20 cellular contexts compared by ENCODE assay signal in the genomic region with DNA sequence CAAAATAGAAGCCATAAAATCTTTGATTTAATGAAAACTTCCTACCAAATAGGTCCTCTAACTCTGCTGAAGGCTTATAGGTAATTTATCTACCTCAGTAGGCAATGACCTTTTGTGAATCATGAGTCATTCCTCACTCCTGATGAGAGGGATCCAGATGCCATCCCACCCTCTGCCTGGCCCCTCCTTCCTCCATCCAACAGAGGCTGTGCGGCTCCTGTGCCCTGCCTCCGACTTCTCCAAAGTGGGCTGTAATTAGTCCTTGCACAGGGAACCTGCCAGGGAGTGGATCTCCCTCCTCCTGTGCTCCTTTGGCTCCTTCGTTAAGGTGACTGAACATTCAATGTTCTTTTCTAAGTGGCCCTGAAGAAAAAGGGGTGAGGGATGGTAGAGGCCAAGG.
A peak's percentile ranks its signal among the peaks of the same experiment; 100 is the strongest.
DNase-seq lines count a peak whose midpoint lies in the region; ATAC-seq and TF ChIP-seq lines count a peak whose summit lies in the region.
"Had no signal": no experiment of that assay in that cellular context is flagged by ENCODE, and none has a peak within 500 bp of the region (broad histone marks: within the 10 kb centered on the region; RNA-seq: fewer than 3 reads in every experiment).

No MANE protein-coding gene starts in this region.

- no peak overlapping the region for H3K4me3 Mint-ChIP-seq in nephron progenitor cell
- no peak overlapping the region for H3K4me3 Mint-ChIP-seq in activated T-helper 1 cell treated with anti-CD3 and anti-CD28 coated beads, Interleukin-12 subunit alpha, Interleukin-12 subunit beta, Interleukin-2, Interleukin-4 antibody, amounts not matched to agents 30 ng/mL and 10 ng/mL and 1 ng/mL, durations not matched to agents 14 hours and 24 hours and 36 hours
- H3K4me3 Mint-ChIP-seq in activated T-cell treated with anti-CD3 and anti-CD28 coated beads, Interleukin-2, amount 50 U/mL, for 4 hours = no peak overlapping the region
- H3K4me3 Mint-ChIP-seq in Caco-2 (ENCODE audit: unreplicated experiment) = no peak overlapping the region
- H3K4me3 Mint-ChIP-seq: activated naive CD4-positive, alpha-beta T cell treated with anti-CD3 and anti-CD28 coated beads, Interleukin-2, amount 50 U/mL, for 24 hours; brain; neural crest cell had no signal

- DNase-seq in NCI-H1417 (lab: John Stamatoyannopoulos, UW) (peak in 2 of 3 experiments; percentile 19 to 81), NCI-H1417 treated with DMSO at 0.1 percent for 48 hours (lab: John Stamatoyannopoulos, UW) (no peak), NCI-H187 treated with DMSO at 0.1 percent for 48 hours (lab: John Stamatoyannopoulos, UW) (peak; percentile 44), nephron progenitor cell (peak; percentile 26), Caco-2 (no peak)
- DNase-seq in activated T-helper 1 cell treated with anti-CD3 and anti-CD28 coated beads, Interleukin-12 subunit alpha, Interleukin-12 subunit beta, Interleukin-2, Interleukin-4 antibody, amounts not matched to agents 30 ng/mL and 10 ng/mL and 1 ng/mL, durations not matched to agents 14 hours and 24 hours and 36 hours (ENCODE audit: low spot score) = no peak
- DNase-seq in activated T-cell treated with anti-CD3 and anti-CD28 coated beads, Interleukin-2, amount 50 U/mL, for 4 hours = no peak
- DNase-seq: activated CD4-positive, alpha-beta T cell treated with anti-CD3 and anti-CD28 coated beads, Interleukin-2, amount 50 U/mL, for 4 hours; activated T-cell treated with anti-CD3 and anti-CD28 coated beads, Interleukin-2, amount 50 U/mL, for 1 hour; DMS79 treated with DMSO at 0.1 percent for 48 hours; KBM-7; PC-3; spleen; thyroid gland had no signal

- H3K4me3 ChIP-seq in Caco-2 (ENCODE audit: low read depth, low read length) = no peak overlapping the region
- H3K4me3 ChIP-seq: BLaER1 treated with 17β-estradiol and CSF1 and Interleukin-3, amounts not matched to agents 10 nM and 100 nM; spleen; thyroid gland had no signal

- no peak for ATAC-seq in activated T-cell treated with anti-CD3 and anti-CD28 coated beads, Interleukin-2, amount 50 U/mL, for 4 hours
- ATAC-seq: esophagus mucosa, PC-3 had no signal

- no peaks in the 10 kb centered on the region for H3K36me3 ChIP-seq in Caco-2 (ENCODE audit: control insufficient read depth, insufficient read depth, low read length)
- H3K36me3 ChIP-seq: thyroid gland had no signal

- CTCF ChIA-PET in Caco-2 (lab: Charles Lee) = no interaction called here

- H3K27ac ChIP-seq in angular gyrus (ENCODE audit: low read depth, low read length) = peak overlapping the region; percentile 77
- H3K27ac ChIP-seq: BLaER1 treated with 17β-estradiol and CSF1 and Interleukin-3, amounts not matched to agents 10 nM and 100 nM; spleen; thyroid gland had no signal

- intact Hi-C loops in activated T-helper 1 cell treated with anti-CD3 and anti-CD28 coated beads, Interleukin-12 subunit alpha, Interleukin-12 subunit beta, Interleukin-2, Interleukin-4 antibody, amounts not matched to agents 30 ng/mL and 10 ng/mL and 1 ng/mL, durations not matched to agents 14 hours and 24 hours and 36 hours (cut with micrococcal nuclease) = no loop called here
- intact Hi-C loops in Caco-2 (cut with micrococcal nuclease; ENCODE audit: unreplicated experiment) = no loop called here

- H3K36me3 Mint-ChIP-seq in nephron progenitor cell (ENCODE audit: low read depth) (no peaks in the 10 kb centered on the region), Caco-2 (ENCODE audit: insufficient read depth, unreplicated experiment) (peaks cover 17% of the 10 kb centered on the region)
- no peaks in the 10 kb centered on the region for H3K36me3 Mint-ChIP-seq in activated T-helper 1 cell treated with anti-CD3 and anti-CD28 coated beads, Interleukin-12 subunit alpha, Interleukin-12 subunit beta, Interleukin-2, Interleukin-4 antibody, amounts not matched to agents 30 ng/mL and 10 ng/mL and 1 ng/mL, durations not matched to agents 14 hours and 24 hours and 36 hours (ENCODE audit: low read depth)
- peaks cover 3% of the 10 kb centered on the region for H3K36me3 Mint-ChIP-seq in activated T-cell treated with anti-CD3 and anti-CD28 coated beads, Interleukin-2, amount 50 U/mL, for 4 hours (ENCODE audit: insufficient read depth)
- H3K36me3 Mint-ChIP-seq: brain had no signal

- no TSS peak for BruUV-seq in Caco-2 (replicated peaks; lab: Mats Ljungman, UMichigan)

- no peak for TF ChIP-seq CTCF in nephron progenitor cell (IDR thresholded peaks at IDR 0.05)
- no peak for TF ChIP-seq CTCF in Caco-2 (IDR thresholded peaks at IDR 0.05; ENCODE audit: insufficient read depth in 1 of 2, low read depth in 1 of 2, low read length in 1 of 2, severe bottlenecking in 1 of 2, unreplicated experiment in 1 of 2)

- no peaks in the 10 kb centered on the region for H3K27me3 ChIP-seq in Caco-2 (replicated peaks; ENCODE audit: control insufficient read depth, insufficient read depth, low read length)
- H3K27me3 ChIP-seq: BLaER1 treated with 17β-estradiol and CSF1 and Interleukin-3, amounts not matched to agents 10 nM and 100 nM; spleen; thyroid gland had no signal

- H3K4me1 Mint-ChIP-seq in nephron progenitor cell = peaks cover 79% of the 10 kb centered on the region
- H3K4me1 Mint-ChIP-seq in activated T-helper 1 cell treated with anti-CD3 and anti-CD28 coated beads, Interleukin-12 subunit alpha, Interleukin-12 subunit beta, Interleukin-2, Interleukin-4 antibody, amounts not matched to agents 30 ng/mL and 10 ng/mL and 1 ng/mL, durations not matched to agents 14 hours and 24 hours and 36 hours (ENCODE audit: low read depth) = no peaks in the 10 kb centered on the region
- H3K4me1 Mint-ChIP-seq in activated T-cell treated with anti-CD3 and anti-CD28 coated beads, Interleukin-2, amount 50 U/mL, for 4 hours (ENCODE audit: low read depth) = no peaks in the 10 kb centered on the region
- no peaks in the 10 kb centered on the region for H3K4me1 Mint-ChIP-seq in Caco-2 (ENCODE audit: low read depth, unreplicated experiment)
- H3K4me1 Mint-ChIP-seq: activated naive CD4-positive, alpha-beta T cell treated with anti-CD3 and anti-CD28 coated beads, Interleukin-2, amount 50 U/mL, for 24 hours had no signal

- POLR2A ChIA-PET in Caco-2 (lab: Charles Lee) = no interaction called here

- H3K9me3 Mint-ChIP-seq in nephron progenitor cell (no peaks in the 10 kb centered on the region), Caco-2 (ENCODE audit: unreplicated experiment) (no peaks in the 10 kb centered on the region)
- H3K9me3 Mint-ChIP-seq in activated T-helper 1 cell treated with anti-CD3 and anti-CD28 coated beads, Interleukin-12 subunit alpha, Interleukin-12 subunit beta, Interleukin-2, Interleukin-4 antibody, amounts not matched to agents 30 ng/mL and 10 ng/mL and 1 ng/mL, durations not matched to agents 14 hours and 24 hours and 36 hours = no peaks in the 10 kb centered on the region
- no peaks in the 10 kb centered on the region for H3K9me3 Mint-ChIP-seq in activated T-cell treated with anti-CD3 and anti-CD28 coated beads, Interleukin-2, amount 50 U/mL, for 4 hours
- H3K9me3 Mint-ChIP-seq: activated naive CD4-positive, alpha-beta T cell treated with anti-CD3 and anti-CD28 coated beads, Interleukin-2, amount 50 U/mL, for 24 hours; brain; neural crest cell had no signal

- peaks cover 18% of the 10 kb centered on the region for H3K27me3 Mint-ChIP-seq in nephron progenitor cell (ENCODE audit: low read depth, poor library complexity)
- peaks cover 5% of the 10 kb centered on the region for H3K27me3 Mint-ChIP-seq in activated T-helper 1 cell treated with anti-CD3 and anti-CD28 coated beads, Interleukin-12 subunit alpha, Interleukin-12 subunit beta, Interleukin-2, Interleukin-4 antibody, amounts not matched to agents 30 ng/mL and 10 ng/mL and 1 ng/mL, durations not matched to agents 14 hours and 24 hours and 36 hours (ENCODE audit: insufficient read depth)
- no peaks in the 10 kb centered on the region for H3K27me3 Mint-ChIP-seq in activated T-cell treated with anti-CD3 and anti-CD28 coated beads, Interleukin-2, amount 50 U/mL, for 4 hours (ENCODE audit: low read depth)
- H3K27me3 Mint-ChIP-seq in Caco-2 (ENCODE audit: insufficient read depth, unreplicated experiment) = no peaks in the 10 kb centered on the region
- H3K27me3 Mint-ChIP-seq: activated naive CD4-positive, alpha-beta T cell treated with anti-CD3 and anti-CD28 coated beads, Interleukin-2, amount 50 U/mL, for 24 hours had no signal

- no peak overlapping the region for H3K27ac Mint-ChIP-seq in nephron progenitor cell
- H3K27ac Mint-ChIP-seq in activated T-helper 1 cell treated with anti-CD3 and anti-CD28 coated beads, Interleukin-12 subunit alpha, Interleukin-12 subunit beta, Interleukin-2, Interleukin-4 antibody, amounts not matched to agents 30 ng/mL and 10 ng/mL and 1 ng/mL, durations not matched to agents 14 hours and 24 hours and 36 hours = no peak overlapping the region
- H3K27ac Mint-ChIP-seq in Caco-2 (ENCODE audit: unreplicated experiment) = no peak overlapping the region
- H3K27ac Mint-ChIP-seq: activated naive CD4-positive, alpha-beta T cell treated with anti-CD3 and anti-CD28 coated beads, Interleukin-2, amount 50 U/mL, for 24 hours; brain had no signal

- no peaks in the 10 kb centered on the region for H3K9me3 ChIP-seq in Caco-2
- H3K9me3 ChIP-seq: BLaER1 treated with 17β-estradiol and CSF1 and Interleukin-3, amounts not matched to agents 10 nM and 100 nM; spleen; thyroid gland had no signal

- H3K4me1 ChIP-seq in Caco-2 = no peaks in the 10 kb centered on the region
- H3K4me1 ChIP-seq: BLaER1 treated with 17β-estradiol and CSF1 and Interleukin-3, amounts not matched to agents 10 nM and 100 nM; thyroid gland had no signal

Comparison
In these comparisons a context has a peak if more than half of its experiments do, and no peak if none do; other contexts are left out.
1. DNase-seq: peak in NCI-H1417 (2 of 3), NCI-H187 treated with DMSO at 0.1 percent for 48 hours (single experiment) and nephron progenitor cell (single experiment); none in NCI-H1417 treated with DMSO at 0.1 percent for 48 hours (single experiment), activated T-helper 1 cell treated with anti-CD3 and anti-CD28 coated beads, Interleukin-12 subunit alpha, Interleukin-12 subunit beta, Interleukin-2, Interleukin-4 antibody, amounts not matched to agents 30 ng/mL and 10 ng/mL and 1 ng/mL, durations not matched to agents 14 hours and 24 hours and 36 hours (single experiment), activated T-cell treated with anti-CD3 and anti-CD28 coated beads, Interleukin-2, amount 50 U/mL, for 4 hours (single experiment) and Caco-2 (0 of 2).